In genomic region chr1:13700521-13701273, GRCh38 we compare ENCODE assay signal across 8 cellular contexts. TPM values are rescaled to one million over a fixed set of nuclear protein-coding genes. Genes with fewer than 3 reads are reported as not detected.
A peak's percentile ranks its signal among the peaks of the same experiment; 100 is the strongest.
DNase-seq lines count a peak whose midpoint lies in the region; ATAC-seq and TF ChIP-seq lines count a peak whose summit lies in the region.

No MANE protein-coding gene starts in this region.

- no peaks in the 10 kb centered on the region for H3K36me3 ChIP-seq in neutrophil
- no peaks in the 10 kb centered on the region for H3K36me3 ChIP-seq in thoracic aorta

- peak overlapping the region; percentile 98 for H3K27ac ChIP-seq in neutrophil
- H3K27ac ChIP-seq in thoracic aorta, result peak overlapping the region; percentile 56 to 59

- H3K4me1 Mint-ChIP-seq in activated T-helper 17 cell treated with anti-CD3 and anti-CD28 coated beads, Interleukin-2, amount 50 U/mL, for 72 hours, result peaks cover 26% of the 10 kb centered on the region

- H3K9me3 Mint-ChIP-seq in activated T-helper 17 cell treated with anti-CD3 and anti-CD28 coated beads, Interleukin-2, amount 50 U/mL, for 72 hours, result peaks cover 4% of the 10 kb centered on the region

- peak overlapping the region; percentile 70 for H3K4me3 ChIP-seq in fibroblast of villous mesenchyme (ENCODE audit: low read depth, low read length)
- peak overlapping the region; percentile 75 to 95 for H3K4me3 ChIP-seq in neutrophil (ENCODE audit: low read depth in 1 of 2, low read length in 1 of 2)
- peak overlapping the region; percentile 97 for H3K4me3 ChIP-seq in thoracic aorta

- H3K27ac Mint-ChIP-seq in activated T-helper 17 cell treated with anti-CD3 and anti-CD28 coated beads, Interleukin-2, amount 50 U/mL, for 72 hours, result peak overlapping the region; percentile 98

- no peaks in the 10 kb centered on the region for H3K9me3 ChIP-seq in neutrophil
- H3K9me3 ChIP-seq in thoracic aorta, result no peaks in the 10 kb centered on the region

- H3K27me3 Mint-ChIP-seq in activated T-helper 17 cell treated with anti-CD3 and anti-CD28 coated beads, Interleukin-2, amount 50 U/mL, for 72 hours, result no peaks in the 10 kb centered on the region

- peak; percentile 29 for ATAC-seq in GM21825 (IDR thresholded peaks at IDR 0.05; ENCODE audit: unreplicated experiment)
- peak; percentile 44 for ATAC-seq in activated T-helper 17 cell treated with anti-CD3 and anti-CD28 coated beads, Interleukin-2, amount 50 U/mL, for 72 hours (replicated peaks)
- no peak for ATAC-seq in thoracic aorta (ENCODE audit: insufficient number of reproducible peaks, low FRiP score, low read depth)

- H3K36me3 Mint-ChIP-seq in activated T-helper 17 cell treated with anti-CD3 and anti-CD28 coated beads, Interleukin-2, amount 50 U/mL, for 72 hours (ENCODE audit: low read depth), result peaks cover 26% of the 10 kb centered on the region

- peaks cover 59 to 60% of the 10 kb centered on the region in 2 experiments for H3K4me1 ChIP-seq in neutrophil (ENCODE audit: control insufficient read depth in 1 of 2, insufficient read depth in 1 of 2, low read depth in 1 of 2, low read length in 1 of 2)
- H3K4me1 ChIP-seq in thoracic aorta (ENCODE audit: control insufficient read depth in 1 of 2, low read depth in 2 of 2), result peaks cover 4 to 10% of the 10 kb centered on the region in 2 donors

- TF ChIP-seq CTCF in fibroblast of villous mesenchyme (IDR thresholded peaks at IDR 0.05; ENCODE audit: insufficient read depth, low read depth, low read length) (no peak), neutrophil (IDR thresholded peaks at IDR 0.05) (no peak), thoracic aorta (IDR thresholded peaks at IDR 0.05) (no peak)

- H3K27me3 ChIP-seq in neutrophil, result no peaks in the 10 kb centered on the region
- H3K27me3 ChIP-seq in thoracic aorta (replicated peaks; ENCODE audit: insufficient read depth), result no peaks in the 10 kb centered on the region

- DNase-seq in ELF-1 (ENCODE audit: low read depth, low spot score) (peak; percentile 38), NCI-H69 (lab: John Stamatoyannopoulos, UW) (peak; percentile 38), fibroblast of villous mesenchyme (ENCODE audit: low read depth) (peak; percentile 22), thoracic aorta (ENCODE audit: low spot score) (no peak), NK-92 (lab: John Stamatoyannopoulos, UW; ENCODE audit: unreplicated experiment) (no peak)

- H3K4me3 Mint-ChIP-seq in activated T-helper 17 cell treated with anti-CD3 and anti-CD28 coated beads, Interleukin-2, amount 50 U/mL, for 72 hours, result peak overlapping the region; percentile 90

RNA-seq across cellular contexts. Expression of gene PRDM2, which starts 0.7 kb away (rescaled TPM):
- total RNA-seq in activated T-helper 17 cell treated with anti-CD3 and anti-CD28 coated beads, Interleukin-2, amount 50 U/mL, for 72 hours, result 10 to 100 TPM; 57.1 to 66.1 TPM
- total RNA-seq in fibroblast of villous mesenchyme (13.9 and 19.9 TPM in 2 replicates), thoracic aorta (10 to 100 TPM; 43.0 to 45.4 TPM)

Comparison
In these comparisons a context has a peak if more than half of its experiments do, and no peak if none do; other contexts are left out.
1. DNase-seq: peak in ELF-1 (single experiment), NCI-H69 (single experiment) and fibroblast of villous mesenchyme (single experiment); none in thoracic aorta (single experiment) and NK-92 (single experiment).
2. Peak in every context shown above with its lines, with median percentiles within 50 percentile points of each other: H3K4me3 ChIP-seq.